ENCODE assay signal across 9 cellular contexts in genomic region chr19:13872695-13873389, GRCh38. TPM values are rescaled to one million over a fixed set of nuclear protein-coding genes. Genes with fewer than 3 reads are reported as not detected.
DNase-seq lines count a peak whose midpoint lies in the region; ATAC-seq and TF ChIP-seq lines count a peak whose summit lies in the region.
"Had no signal": no experiment of that assay in that cellular context is flagged by ENCODE, and none has a peak within 500 bp of the region (broad histone marks: within the 10 kb centered on the region; RNA-seq: fewer than 3 reads in every experiment).

No MANE protein-coding gene starts in this region.

- H3K36me3 Mint-ChIP-seq in activated T-helper 1 cell treated with anti-CD3 and anti-CD28 coated beads, Interleukin-12 subunit alpha, Interleukin-12 subunit beta, Interleukin-2, Interleukin-4 antibody, amounts not matched to agents 30 ng/mL and 10 ng/mL and 1 ng/mL, durations not matched to agents 14 hours and 24 hours and 36 hours (ENCODE audit: low read depth), result no peaks in the 10 kb centered on the region
- H3K36me3 Mint-ChIP-seq in stimulated activated naive B cell treated with anti-CD40 and anti-IgM and Interleukin-4, amounts not matched to agents 10 μg/mL and 1 μg/mL and 100 μg/mL, for 72 hours, result no peaks in the 10 kb centered on the region
- no peaks in the 10 kb centered on the region for H3K36me3 Mint-ChIP-seq in osteocyte (ENCODE audit: unreplicated experiment)

- no peaks in the 10 kb centered on the region for H3K9me3 ChIP-seq in right cardiac atrium (ENCODE audit: control insufficient read depth, low read length)

- H3K27me3 ChIP-seq in right cardiac atrium (ENCODE audit: control insufficient read depth, insufficient read depth), result no peaks in the 10 kb centered on the region

- peak; percentile 72 for DNase-seq in activated effector memory CD4-positive, alpha-beta T cell treated with anti-CD3 and anti-CD28 coated beads, Interleukin-2, amount 50 U/mL, for 16 hours
- DNase-seq in activated effector memory CD4-positive, alpha-beta T cell treated with Interleukin-2 at 50 U/mL for 16 hours, result no peak
- DNase-seq in activated T-helper 1 cell treated with anti-CD3 and anti-CD28 coated beads, Interleukin-12 subunit alpha, Interleukin-12 subunit beta, Interleukin-2, Interleukin-4 antibody, amounts not matched to agents 30 ng/mL and 10 ng/mL and 1 ng/mL, durations not matched to agents 14 hours and 24 hours and 36 hours (ENCODE audit: low spot score), result peak; percentile 33
- DNase-seq in right cardiac atrium, result peak; percentile 43 to 79 (median 69)
- no peak for DNase-seq in stimulated activated naive B cell treated with anti-CD40 and anti-IgM and Interleukin-4, amounts not matched to agents 10 μg/mL and 1 μg/mL and 100 μg/mL, for 72 hours
- DNase-seq in osteocyte (ENCODE audit: extremely low spot score, unreplicated experiment), result no peak
- DNase-seq: DND-41 had no signal

- no peaks in the 10 kb centered on the region for H3K9me3 Mint-ChIP-seq in activated T-helper 1 cell treated with anti-CD3 and anti-CD28 coated beads, Interleukin-12 subunit alpha, Interleukin-12 subunit beta, Interleukin-2, Interleukin-4 antibody, amounts not matched to agents 30 ng/mL and 10 ng/mL and 1 ng/mL, durations not matched to agents 14 hours and 24 hours and 36 hours
- no peaks in the 10 kb centered on the region for H3K9me3 Mint-ChIP-seq in stimulated activated naive B cell treated with anti-CD40 and anti-IgM and Interleukin-4, amounts not matched to agents 10 μg/mL and 1 μg/mL and 100 μg/mL, for 72 hours
- no peaks in the 10 kb centered on the region for H3K9me3 Mint-ChIP-seq in osteocyte (ENCODE audit: unreplicated experiment)

- peaks cover 29% of the 10 kb centered on the region for H3K27me3 Mint-ChIP-seq in activated T-helper 1 cell treated with anti-CD3 and anti-CD28 coated beads, Interleukin-12 subunit alpha, Interleukin-12 subunit beta, Interleukin-2, Interleukin-4 antibody, amounts not matched to agents 30 ng/mL and 10 ng/mL and 1 ng/mL, durations not matched to agents 14 hours and 24 hours and 36 hours (ENCODE audit: insufficient read depth)
- peaks cover 40 to 79% of the 10 kb centered on the region in 2 donors for H3K27me3 Mint-ChIP-seq in stimulated activated naive B cell treated with anti-CD40 and anti-IgM and Interleukin-4, amounts not matched to agents 10 μg/mL and 1 μg/mL and 100 μg/mL, for 72 hours
- H3K27me3 Mint-ChIP-seq in osteocyte (ENCODE audit: unreplicated experiment), result no peaks in the 10 kb centered on the region

- peak overlapping the region; percentile 49 for H3K4me3 ChIP-seq in right cardiac atrium (ENCODE audit: low read length)

- WGBS in right cardiac atrium, result 4% methylated on average over 45 of the region's 45 CpGs

- peak overlapping the region; percentile 67 for H3K4me3 Mint-ChIP-seq in activated T-helper 1 cell treated with anti-CD3 and anti-CD28 coated beads, Interleukin-12 subunit alpha, Interleukin-12 subunit beta, Interleukin-2, Interleukin-4 antibody, amounts not matched to agents 30 ng/mL and 10 ng/mL and 1 ng/mL, durations not matched to agents 14 hours and 24 hours and 36 hours
- H3K4me3 Mint-ChIP-seq in stimulated activated naive B cell treated with anti-CD40 and anti-IgM and Interleukin-4, amounts not matched to agents 10 μg/mL and 1 μg/mL and 100 μg/mL, for 72 hours, result peak overlapping the region; percentile 82
- H3K4me3 Mint-ChIP-seq in osteocyte (ENCODE audit: unreplicated experiment), result no peak overlapping the region

- H3K27ac Mint-ChIP-seq in activated T-helper 1 cell treated with anti-CD3 and anti-CD28 coated beads, Interleukin-12 subunit alpha, Interleukin-12 subunit beta, Interleukin-2, Interleukin-4 antibody, amounts not matched to agents 30 ng/mL and 10 ng/mL and 1 ng/mL, durations not matched to agents 14 hours and 24 hours and 36 hours, result no peak overlapping the region
- no peak overlapping the region for H3K27ac Mint-ChIP-seq in stimulated activated naive B cell treated with anti-CD40 and anti-IgM and Interleukin-4, amounts not matched to agents 10 μg/mL and 1 μg/mL and 100 μg/mL, for 72 hours
- no peak overlapping the region for H3K27ac Mint-ChIP-seq in osteocyte (ENCODE audit: unreplicated experiment)

- ATAC-seq in right cardiac atrium (peak; percentile 69 to 70), HG02588 (IDR thresholded peaks at IDR 0.05; ENCODE audit: unreplicated experiment) (no peak), HG03469 (IDR thresholded peaks at IDR 0.05; ENCODE audit: unreplicated experiment) (no peak)
- ATAC-seq in stimulated activated naive B cell treated with anti-CD40 and anti-IgM and Interleukin-4, amounts not matched to agents 10 μg/mL and 1 μg/mL and 100 μg/mL, for 72 hours (replicated peaks), result peak; percentile 80 to 81

- H3K4me1 ChIP-seq in right cardiac atrium (ENCODE audit: control insufficient read depth, insufficient read depth, low read length), result no peaks in the 10 kb centered on the region

- no peak overlapping the region for H3K27ac ChIP-seq in right cardiac atrium (ENCODE audit: low read length)

- TF ChIP-seq CTCF in osteocyte (IDR thresholded peaks at IDR 0.05), result no peak

- intact Hi-C loops in activated T-helper 1 cell treated with anti-CD3 and anti-CD28 coated beads, Interleukin-12 subunit alpha, Interleukin-12 subunit beta, Interleukin-2, Interleukin-4 antibody, amounts not matched to agents 30 ng/mL and 10 ng/mL and 1 ng/mL, durations not matched to agents 14 hours and 24 hours and 36 hours (cut with micrococcal nuclease), result no loop called here
- intact Hi-C loops in right cardiac atrium (cut with DNase I), result no loop called here

- peaks cover 4% of the 10 kb centered on the region for H3K4me1 Mint-ChIP-seq in activated T-helper 1 cell treated with anti-CD3 and anti-CD28 coated beads, Interleukin-12 subunit alpha, Interleukin-12 subunit beta, Interleukin-2, Interleukin-4 antibody, amounts not matched to agents 30 ng/mL and 10 ng/mL and 1 ng/mL, durations not matched to agents 14 hours and 24 hours and 36 hours (ENCODE audit: low read depth)
- H3K4me1 Mint-ChIP-seq in stimulated activated naive B cell treated with anti-CD40 and anti-IgM and Interleukin-4, amounts not matched to agents 10 μg/mL and 1 μg/mL and 100 μg/mL, for 72 hours, result peaks cover 11% of the 10 kb centered on the region in 2 donors
- H3K4me1 Mint-ChIP-seq in osteocyte (ENCODE audit: unreplicated experiment), result peaks cover 7% of the 10 kb centered on the region

RNA-seq across cellular contexts. Expression of gene NANOS3, which starts 4.1 kb away (rescaled TPM):
- total RNA-seq in activated T-helper 1 cell treated with anti-CD3 and anti-CD28 coated beads, Interleukin-12 subunit alpha, Interleukin-12 subunit beta, Interleukin-2, Interleukin-4 antibody, amounts not matched to agents 30 ng/mL and 10 ng/mL and 1 ng/mL, durations not matched to agents 14 hours and 24 hours and 36 hours, result 1.5 and 3.1 TPM in 2 replicates
- 1 to 10 TPM in 2 of 4 donors, under 1 TPM in 1, not detected in 1; 0.86 to 2.1 (median 1.4) TPM for total RNA-seq in right cardiac atrium
- 1.7 TPM for polyA plus RNA-seq in right cardiac atrium
- 1.1 and 3.5 TPM in 2 replicates for total RNA-seq in osteocyte

RNA-seq across cellular contexts. Expression of gene BRME1, which starts 33.1 kb away (rescaled TPM):
- total RNA-seq in activated T-helper 1 cell treated with anti-CD3 and anti-CD28 coated beads, Interleukin-12 subunit alpha, Interleukin-12 subunit beta, Interleukin-2, Interleukin-4 antibody, amounts not matched to agents 30 ng/mL and 10 ng/mL and 1 ng/mL, durations not matched to agents 14 hours and 24 hours and 36 hours, result 16.6 and 20.5 TPM in 2 replicates
- total RNA-seq in right cardiac atrium (1 to 10 TPM in 1 of 4 donors, under 1 TPM in 3; 0.40 to 1.2 (median 0.80) TPM), osteocyte (3.7 and 4.1 TPM in 2 replicates)
- 0.48 TPM for polyA plus RNA-seq in right cardiac atrium

RNA-seq across cellular contexts. Expression of gene CC2D1A, which starts 33.2 kb away (rescaled TPM):
- total RNA-seq in activated T-helper 1 cell treated with anti-CD3 and anti-CD28 coated beads, Interleukin-12 subunit alpha, Interleukin-12 subunit beta, Interleukin-2, Interleukin-4 antibody, amounts not matched to agents 30 ng/mL and 10 ng/mL and 1 ng/mL, durations not matched to agents 14 hours and 24 hours and 36 hours, result 43.9 and 45.6 TPM in 2 replicates
- 10 to 100 TPM; 21.6 to 26.2 (median 22.3) TPM for total RNA-seq in right cardiac atrium
- 22.9 TPM for polyA plus RNA-seq in right cardiac atrium
- 44.3 and 51.3 TPM in 2 replicates for total RNA-seq in osteocyte

Comparison
In these comparisons a context has a peak if more than half of its experiments do, and no peak if none do; other contexts are left out.
1. DNase-seq: peak in activated effector memory CD4-positive, alpha-beta T cell treated with anti-CD3 and anti-CD28 coated beads, Interleukin-2, amount 50 U/mL, for 16 hours (single experiment), activated T-helper 1 cell treated with anti-CD3 and anti-CD28 coated beads, Interleukin-12 subunit alpha, Interleukin-12 subunit beta, Interleukin-2, Interleukin-4 antibody, amounts not matched to agents 30 ng/mL and 10 ng/mL and 1 ng/mL, durations not matched to agents 14 hours and 24 hours and 36 hours (single experiment) and right cardiac atrium (3 of 3); none in activated effector memory CD4-positive, alpha-beta T cell treated with Interleukin-2 at 50 U/mL for 16 hours (single experiment), stimulated activated naive B cell treated with anti-CD40 and anti-IgM and Interleukin-4, amounts not matched to agents 10 μg/mL and 1 μg/mL and 100 μg/mL, for 72 hours (single experiment) and osteocyte (single experiment).
2. ATAC-seq: peak in right cardiac atrium (2 of 2) and stimulated activated naive B cell treated with anti-CD40 and anti-IgM and Interleukin-4, amounts not matched to agents 10 μg/mL and 1 μg/mL and 100 μg/mL, for 72 hours (2 of 2); none in HG02588 (single experiment) and HG03469 (single experiment).